ENCODE assay signal across 8 cellular contexts in the genomic region with DNA sequence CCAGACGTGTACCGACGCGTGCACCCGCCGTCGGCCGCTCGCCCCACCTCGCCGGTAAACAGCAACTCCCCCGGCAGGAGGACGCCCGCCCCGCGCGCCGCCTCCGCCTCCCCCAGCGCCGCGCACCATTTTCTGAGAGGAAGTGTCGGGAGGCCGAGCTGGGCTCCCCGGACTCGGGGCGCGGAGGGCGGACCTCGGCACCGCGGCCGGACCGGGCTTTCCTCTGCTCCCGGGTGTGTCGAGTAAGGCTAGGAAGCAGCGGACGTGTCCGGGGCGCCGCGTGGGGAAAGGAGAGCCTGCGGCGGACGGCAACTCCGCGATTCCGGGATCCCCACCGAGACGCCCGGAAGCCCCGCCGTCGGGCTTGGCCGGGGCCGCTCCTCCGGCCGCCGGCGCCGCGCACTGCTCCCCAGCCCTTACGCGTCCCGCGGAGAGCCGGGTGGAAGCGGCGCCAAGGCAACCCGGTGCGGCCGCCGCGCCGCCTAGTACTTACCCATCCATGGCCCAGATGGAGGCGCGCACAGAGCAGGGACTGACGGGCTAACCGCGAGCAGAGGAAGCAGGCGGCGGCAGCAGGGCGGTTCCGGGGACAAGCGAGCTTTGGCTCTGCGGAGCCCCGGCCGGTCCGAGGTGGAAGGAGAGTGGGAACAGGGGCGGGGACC. TPM values are rescaled to one million over a fixed set of nuclear protein-coding genes. Genes with fewer than 3 reads are reported as not detected.
A peak's percentile ranks its signal among the peaks of the same experiment; 100 is the strongest.
DNase-seq lines count a peak whose midpoint lies in the region; ATAC-seq, FAIRE-seq and TF ChIP-seq lines count a peak whose summit lies in the region.

TSS of gene PTBP3 (minus strand) at position 643 of the 662 bp plus-strand sequence. CDS start 35,754 bp downstream, outside the sequence.

- TF ChIP-seq CTCF in BJ (IDR thresholded peaks at IDR 0.05; ENCODE audit: insufficient read depth, low read depth, low read length) (0 out of 2 replicates have a peak, but pooled peaks have one; percentile 1), endothelial cell of umbilical vein (IDR thresholded peaks at IDR 0.05; ENCODE audit: extremely low read depth in 1 of 2, insufficient read depth in 1 of 2, low read depth in 1 of 2, low read length in 2 of 2) (no peak)

- peaks cover 50% of the 10 kb centered on the region for H3K79me2 ChIP-seq in endothelial cell of umbilical vein (ENCODE audit: control insufficient read depth, insufficient read depth, low read length)

- H3K27me3 ChIP-seq in BJ (ENCODE audit: control insufficient read depth, insufficient read depth, low read length) (no peaks in the 10 kb centered on the region), endothelial cell of umbilical vein (ENCODE audit: control insufficient read depth in 2 of 2, insufficient read depth in 2 of 2, low read length in 2 of 2) (no peaks in the 10 kb centered on the region)

- peaks cover 24% of the 10 kb centered on the region for H3K4me1 ChIP-seq in endothelial cell of umbilical vein (ENCODE audit: control insufficient read depth, extremely low read depth, insufficient read depth, low read length)

- DNase-seq in BJ (ENCODE audit: low read depth) (no peak), NCI-H82 treated with DMSO at 0.1 percent for 48 hours (lab: John Stamatoyannopoulos, UW; ENCODE audit: unreplicated experiment) (peak; percentile 42), activated T-cell treated with anti-CD3 and anti-CD28 coated beads for 1 hour (ENCODE audit: low read depth) (peak; percentile 76), endothelial cell of umbilical vein (ENCODE audit: low read depth, low spot score) (peak; percentile 80), mucosa of gallbladder (ENCODE audit: low spot score) (peak; percentile 72)
- peak; percentile 42 to 63 for DNase-seq in stimulated activated CD8-positive, alpha-beta memory T cell treated with anti-CD3 and anti-CD28 coated beads, Interleukin-4, amount 100 ng/mL, for 4 hours (ENCODE audit: low read depth in 2 of 2, low spot score in 1 of 2)

- dilution Hi-C loops in endothelial cell of umbilical vein (cut with MboI; ENCODE audit: extremely low pct_ligation_motif_present, low sequenced_read_pairs): no loop called here

- H3K4me2 ChIP-seq in endothelial cell of umbilical vein (ENCODE audit: insufficient read depth, low read length): peak within 1 kb of the TSS; percentile 88

- H3K9ac ChIP-seq in endothelial cell of umbilical vein (replicated peaks; ENCODE audit: extremely low read depth, insufficient read depth, low read length): peak within 1 kb of the TSS; percentile 97

- TSS peak; percentile 29 for BruUV-seq in endothelial cell of umbilical vein (replicated peaks; lab: Mats Ljungman, UMichigan)

- TF ChIP-seq POLR2A in endothelial cell of umbilical vein (IDR thresholded peaks at IDR 0.05; ENCODE audit: low read depth, low read length): peak; percentile 83

- H3K36me3 ChIP-seq in BJ (ENCODE audit: control insufficient read depth, insufficient read depth, low read length) (no peaks in the 10 kb centered on the region), endothelial cell of umbilical vein (ENCODE audit: control insufficient read depth in 2 of 2, extremely low read depth in 1 of 2, insufficient read depth in 2 of 2, low read length in 2 of 2) (no peaks in the 10 kb centered on the region)

- ATAC-seq in GM19043 (IDR thresholded peaks at IDR 0.05; ENCODE audit: low read depth, unreplicated experiment): peak; percentile 43
- ATAC-seq in HG03354 (IDR thresholded peaks at IDR 0.05; ENCODE audit: poor library complexity, severe bottlenecking, unreplicated experiment): peak; percentile 60

- peaks cover 2% of the 10 kb centered on the region for H4K20me1 ChIP-seq in endothelial cell of umbilical vein (replicated peaks; ENCODE audit: control insufficient read depth, extremely low read depth, insufficient read depth, low read length)

- peak; percentile 21 for FAIRE-seq in endothelial cell of umbilical vein (lab: Jason Lieb, UNC)

- H3K9me1 ChIP-seq in endothelial cell of umbilical vein (replicated peaks; ENCODE audit: control insufficient read depth, extremely low read depth, insufficient read depth, low read length): no peaks in the 10 kb centered on the region

- H3K4me3 ChIP-seq in BJ (ENCODE audit: low read depth, low read length): peak within 1 kb of the TSS; percentile 96
- H3K4me3 ChIP-seq in endothelial cell of umbilical vein (replicated peaks in 1 of 3; ENCODE audit: insufficient read depth in 1 of 3, low read depth in 1 of 3, low read length in 3 of 3): peak within 1 kb of the TSS; percentile 71 to 95 (median 88)

- peak within 1 kb of the TSS; percentile 95 for H2AFZ ChIP-seq in endothelial cell of umbilical vein (ENCODE audit: low read depth, low read length)

- intact Hi-C loops in endothelial cell of umbilical vein (cut with micrococcal nuclease): loop anchor here (1.0 to 5.0 kb wide), 6 partner anchors 46 to 572 kb away; no protein-coding TSS in a partner anchor

- no peaks in the 10 kb centered on the region for H3K9me3 ChIP-seq in endothelial cell of umbilical vein (replicated peaks; ENCODE audit: control insufficient read depth, insufficient read depth, low read length)

- H3K27ac ChIP-seq in endothelial cell of umbilical vein (ENCODE audit: insufficient read depth, low read depth, low read length): peak within 1 kb of the TSS; percentile 87

- CTCF ChIA-PET in BJ (lab: Yijun Ruan, JAX): interaction anchor here (0.5 to 1.6 kb wide), 15 partner anchors 9 to 258 kb away, joined by 3 to 7 read pairs (median 3); no protein-coding TSS in a partner anchor
- CTCF ChIA-PET in endothelial cell of umbilical vein (lab: Charles Lee): interaction anchor here (0.7 to 2.8 kb wide), 29 partner anchors 8 to 258 kb away, joined by 3 to 24 read pairs (median 4); partner anchors contain the start of gene HSDL2

- POLR2A ChIA-PET in BJ (lab: Charles Lee) (interaction anchor here (0.5 kb wide), 1 partner anchor 31 kb away, joined by 3 read pairs; no protein-coding TSS in a partner anchor), endothelial cell of umbilical vein (lab: Charles Lee) (interaction anchor here (1.2 kb wide), 1 partner anchor 47 kb away, joined by 6 read pairs; the partner anchor contains the start of gene HSDL2)

TF ChIP-seq in endothelial cell of umbilical vein, 7 proteins besides CTCF, POLR2A, EP300 and RAD21:
- peak; percentile 71 for TF ChIP-seq POLR2AphosphoS5 (IDR thresholded peaks at IDR 0.05; ENCODE audit: insufficient read depth, low read depth, low read length)
- no peak for TF ChIP-seq MYC (IDR thresholded peaks at IDR 0.05; ENCODE audit: low read depth, low read length)
- no peak for TF ChIP-seq FOS (IDR thresholded peaks at IDR 0.05; ENCODE audit: borderline replicate concordance, insufficient read depth, low read length)
- no peak for TF ChIP-seq GATA2 (IDR thresholded peaks at IDR 0.05; ENCODE audit: insufficient read depth, insufficient read length, low read depth, low read length)
- TF ChIP-seq JUN (IDR thresholded peaks at IDR 0.05; ENCODE audit: borderline replicate concordance, insufficient read depth, insufficient read length, low read depth): no peak
- no peak for TF ChIP-seq EZH2 (IDR thresholded peaks at IDR 0.05; ENCODE audit: borderline replicate concordance, low read depth, low read length, severe bottlenecking)
- TF ChIP-seq, protein P1, sequence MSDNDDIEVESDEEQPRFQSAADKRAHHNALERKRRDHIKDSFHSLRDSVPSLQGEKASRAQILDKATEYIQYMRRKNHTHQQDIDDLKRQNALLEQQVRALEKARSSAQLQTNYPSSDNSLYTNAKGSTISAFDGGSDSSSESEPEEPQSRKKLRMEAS (IDR thresholded peaks at IDR 0.05; ENCODE audit: insufficient read depth, insufficient read length): no peak

RNA-seq across cellular contexts. Expression of gene PTBP3, which starts in this region (rescaled TPM):
- polyA plus RNA-seq in BJ (2011; rRNA removed) (36.8 and 44.4 TPM in 2 replicates), endothelial cell of umbilical vein (42.4 and 49.5 TPM in 2 replicates)
- polyA minus RNA-seq in BJ (2011; rRNA and poly(A)+ RNA removed): 64.4 and 72.7 TPM in 2 replicates
- total RNA-seq in endothelial cell of umbilical vein (73.2 and 75.0 TPM in 2 replicates), mucosa of gallbladder (65.2 TPM)
- 28.9 and 33.2 TPM in 2 replicates for polyA plus RNA-seq in endothelial cell of umbilical vein (2011; cell fraction: cytosol; rRNA removed)
- 29.8 and 35.3 TPM in 2 replicates for polyA plus RNA-seq in endothelial cell of umbilical vein (2011; cell fraction: nucleus; rRNA removed)
- 21.2 and 32.0 TPM in 2 replicates for polyA plus RNA-seq in endothelial cell of umbilical vein (2012)
- polyA minus RNA-seq in endothelial cell of umbilical vein: 87.6 and 106 TPM in 2 replicates
- 23.7 TPM for polyA minus RNA-seq in endothelial cell of umbilical vein (2011; cell fraction: cytosol; rRNA and poly(A)+ RNA removed)
- 34.5 and 49.3 TPM in 2 replicates for polyA minus RNA-seq in endothelial cell of umbilical vein (2011; cell fraction: nucleus; rRNA and poly(A)+ RNA removed)
